ENCODE assay signal across 22 cellular contexts in genomic region chr1:37705399-37705798, GRCh38. TPM values are rescaled to one million over a fixed set of nuclear protein-coding genes. Genes with fewer than 3 reads are reported as not detected.
"Had no signal": no experiment of that assay in that cellular context is flagged by ENCODE, and none has a peak within 500 bp of the region (broad histone marks: within the 10 kb centered on the region; RNA-seq: fewer than 3 reads in every experiment).

No MANE protein-coding gene starts in this region.

- H3K4me3 Mint-ChIP-seq: activated naive CD4-positive, alpha-beta T cell treated with anti-CD3 and anti-CD28 coated beads for 36 hours; activated naive CD8-positive, alpha-beta T cell treated with anti-CD3 and anti-CD28 coated beads, Interleukin-2, amount 50 U/mL, for 24 hours; neural crest cell; T-helper 1 cell treated with Interleukin-12 subunit alpha and Interleukin-12 subunit beta and Interleukin-4 antibody, amounts not matched to agents 30 μg/mL and 1 μg/mL, for 36 hours had no signal

- H3K4me3 ChIP-seq: colonic mucosa, gastrocnemius medialis, heart left ventricle, left ventricle myocardium inferior, prostate gland, right atrium auricular region, stomach, upper lobe of left lung had no signal

- H3K36me3 ChIP-seq: gastrocnemius medialis, prostate gland, right atrium auricular region had no signal

- H3K27ac Mint-ChIP-seq: activated naive CD4-positive, alpha-beta T cell treated with anti-CD3 and anti-CD28 coated beads for 36 hours; activated naive CD8-positive, alpha-beta T cell treated with anti-CD3 and anti-CD28 coated beads, Interleukin-2, amount 50 U/mL, for 24 hours; activated T-helper 2 cell treated with anti-CD3 and anti-CD28 coated beads, Interferon-gamma antibody, Interleukin-2, Interleukin-4, amounts not matched to agents 10 μg/mL and 5 μg/mL and 100 μg/mL, durations not matched to agents 14 hours and 24 hours and 36 hours; T-helper 1 cell treated with Interleukin-12 subunit alpha and Interleukin-12 subunit beta and Interleukin-4 antibody, amounts not matched to agents 30 μg/mL and 1 μg/mL, for 36 hours had no signal

- H3K4me1 ChIP-seq: colonic mucosa, gastrocnemius medialis, heart left ventricle, left ventricle myocardium inferior, prostate gland, right atrium auricular region, upper lobe of left lung had no signal

- H3K27ac ChIP-seq: brain microvascular endothelial cell, colonic mucosa, gastrocnemius medialis, heart left ventricle, left ventricle myocardium inferior, prostate gland, right atrium auricular region, stomach, upper lobe of left lung had no signal

- H3K27me3 Mint-ChIP-seq: activated naive CD8-positive, alpha-beta T cell treated with anti-CD3 and anti-CD28 coated beads, Interleukin-2, amount 50 U/mL, for 24 hours had no signal

- H3K9me3 Mint-ChIP-seq: activated naive CD4-positive, alpha-beta T cell treated with anti-CD3 and anti-CD28 coated beads for 36 hours; activated naive CD8-positive, alpha-beta T cell treated with anti-CD3 and anti-CD28 coated beads, Interleukin-2, amount 50 U/mL, for 24 hours; activated T-helper 2 cell treated with anti-CD3 and anti-CD28 coated beads, Interferon-gamma antibody, Interleukin-2, Interleukin-4, amounts not matched to agents 10 μg/mL and 5 μg/mL and 100 μg/mL, durations not matched to agents 14 hours and 24 hours and 36 hours; neural crest cell; T-helper 1 cell treated with Interleukin-12 subunit alpha and Interleukin-12 subunit beta and Interleukin-4 antibody, amounts not matched to agents 30 μg/mL and 1 μg/mL, for 36 hours had no signal

- ATAC-seq: activated naive CD8-positive, alpha-beta T cell treated with anti-CD3 and anti-CD28 coated beads, Interleukin-2, amount 50 U/mL, for 24 hours; gastrocnemius medialis; heart left ventricle had no signal

- H3K9me3 ChIP-seq: colonic mucosa, gastrocnemius medialis, heart left ventricle, left ventricle myocardium inferior, prostate gland, right atrium auricular region, stomach, upper lobe of left lung had no signal

- DNase-seq: activated CD4-positive, alpha-beta T cell treated with anti-CD3 and anti-CD28 coated beads, Interleukin-2, amount 50 U/mL, for 1 hour; activated naive CD4-positive, alpha-beta T cell treated with anti-CD3 and anti-CD28 coated beads for 36 hours; activated naive CD8-positive, alpha-beta T cell treated with anti-CD3 and anti-CD28 coated beads, Interleukin-2, amount 50 U/mL, for 24 hours; activated T-cell treated with anti-CD3 and anti-CD28 coated beads for 4 hours; anterior cingulate cortex; brain microvascular endothelial cell; central memory CD4-positive, alpha-beta T cell; colonic mucosa; gastrocnemius medialis; heart left ventricle; left ventricle myocardium inferior; mammary epithelial cell; midbrain; stimulated activated CD4-positive, alpha-beta T cell treated with anti-CD3 and anti-CD28 coated beads, Interleukin-2, amount 100 ng/mL, for 48 hours; stomach; upper lobe of left lung had no signal

- H3K4me1 Mint-ChIP-seq: activated naive CD8-positive, alpha-beta T cell treated with anti-CD3 and anti-CD28 coated beads, Interleukin-2, amount 50 U/mL, for 24 hours; neural crest cell had no signal

- H3K27me3 ChIP-seq: brain microvascular endothelial cell, colonic mucosa, gastrocnemius medialis, heart left ventricle, right atrium auricular region, stomach, upper lobe of left lung had no signal

RNA-seq across cellular contexts. Expression of gene EPHA10, which starts 59.5 kb away (rescaled TPM):
- total RNA-seq: mammary epithelial cell, skeletal muscle tissue had no signal
- polyA plus RNA-seq: mammary epithelial cell had no signal
